ENCODE assay signal across 8 cellular contexts in genomic region chr15:75758071-75758872, GRCh38. TPM values are rescaled to one million over a fixed set of nuclear protein-coding genes. Genes with fewer than 3 reads are reported as not detected.
DNase-seq lines count a peak whose midpoint lies in the region; ATAC-seq, FAIRE-seq and TF ChIP-seq lines count a peak whose summit lies in the region.

No MANE protein-coding gene starts in this region.

- ATAC-seq in HG02642 (IDR thresholded peaks at IDR 0.05; ENCODE audit: poor library complexity, unreplicated experiment), result peak; percentile 88
- peak; percentile 95 to 98 for ATAC-seq in gastrocnemius medialis
- ATAC-seq in GM18520 (IDR thresholded peaks at IDR 0.05; ENCODE audit: unreplicated experiment), result no peak

- H3K27me3 ChIP-seq in brain microvascular endothelial cell (replicated peaks) (no peaks in the 10 kb centered on the region), iPS DF 6.9 (ENCODE audit: control insufficient read depth, insufficient read depth, low read length) (no peaks in the 10 kb centered on the region), gastrocnemius medialis (no peaks in the 10 kb centered on the region)

- no CpG with 5 or more reads among the region's 35 CpGs for WGBS in iPS DF 6.9 (ENCODE audit: insufficient coverage, insufficient read length)

- H3K4me1 ChIP-seq in iPS DF 6.9 (ENCODE audit: control insufficient read depth, insufficient read depth, low read length) (no peaks in the 10 kb centered on the region), gastrocnemius medialis (peaks cover 3 to 6% of the 10 kb centered on the region in 2 donors)

- H3K36me3 ChIP-seq in brain microvascular endothelial cell (replicated peaks), result no peaks in the 10 kb centered on the region
- no peaks in the 10 kb centered on the region for H3K36me3 ChIP-seq in iPS DF 6.9 (ENCODE audit: control insufficient read depth, insufficient read depth, low read length)
- no peaks in the 10 kb centered on the region for H3K36me3 ChIP-seq in gastrocnemius medialis

- H3K27ac ChIP-seq in brain microvascular endothelial cell (no peak overlapping the region), iPS DF 6.9 (ENCODE audit: low read length) (no peak overlapping the region), gastrocnemius medialis (peak overlapping the region; percentile 74 to 89 (median 81))

- in situ Hi-C loops in brain microvascular endothelial cell (cut with HindIII; ENCODE audit: low pct_ligation_motif_present, low sequenced_read_pairs), result no loop called here
- in situ Hi-C loops in gastrocnemius medialis (cut with MboI; ENCODE audit: low sequenced_read_pairs in 4 of 4), result no loop called here

- intact Hi-C loops in gastrocnemius medialis (cut with DNase I; ENCODE audit: low total_unique reads), result no loop called here

- H3K9me3 ChIP-seq in iPS DF 6.9 (ENCODE audit: control insufficient read depth, insufficient read depth, low read length), result no peaks in the 10 kb centered on the region
- H3K9me3 ChIP-seq in gastrocnemius medialis, result no peaks in the 10 kb centered on the region

- TF ChIP-seq CTCF in brain microvascular endothelial cell (IDR thresholded peaks at IDR 0.05; ENCODE audit: low read depth, low read length, missing control alignments) (peak; percentile 46), gastrocnemius medialis (IDR thresholded peaks at IDR 0.05 in 4 of 5, conservative IDR thresholded peaks at IDR 0.05 in 1 of 5) (peak in 3 of 5 experiments; percentile 10 to 46 (median 22))

- DNase-seq in GM04504 (ENCODE audit: low read depth) (peak; percentile 71), NCI-H1930 (lab: John Stamatoyannopoulos, UW) (peak; percentile 74 to 81), brain microvascular endothelial cell (peak; percentile 80), iPS DF 6.9 (ENCODE audit: low read depth, low spot score) (peak; percentile 79), gastrocnemius medialis (peak; percentile 75 to 88)

- peak overlapping the region; percentile 58 for H3K4me3 ChIP-seq in brain microvascular endothelial cell (ENCODE audit: low read depth, low read length)
- H3K4me3 ChIP-seq in iPS DF 6.9 (ENCODE audit: low read length), result peak overlapping the region; percentile 52; the same call in 1 of the 2 replicates
- H3K4me3 ChIP-seq in gastrocnemius medialis, result peak overlapping the region; percentile 59 to 72 (median 68)

- TF ChIP-seq POLR2A in gastrocnemius medialis (IDR thresholded peaks at IDR 0.05), result peak in 1 of 2 donors; percentile 23

- peak; percentile 45 for FAIRE-seq in TTC549 (lab: Jason Lieb, UNC)

RNA-seq across cellular contexts. Expression of gene CSPG4, which starts 45.6 kb away (rescaled TPM):
- 100 to 1,000 TPM in 2 of 4 donors, 10 to 100 TPM in 2; 38.2 to 145 (median 88.5) TPM for total RNA-seq in gastrocnemius medialis

Comparison
In these comparisons a context has a peak if more than half of its experiments do, and no peak if none do; other contexts are left out.
1. H3K27ac ChIP-seq: peak in gastrocnemius medialis (4 of 4); none in brain microvascular endothelial cell (single experiment) and iPS DF 6.9 (single experiment).
2. Peak in every context shown above with its lines, with median percentiles within 50 percentile points of each other: DNase-seq and H3K4me3 ChIP-seq.